In the genomic region with DNA sequence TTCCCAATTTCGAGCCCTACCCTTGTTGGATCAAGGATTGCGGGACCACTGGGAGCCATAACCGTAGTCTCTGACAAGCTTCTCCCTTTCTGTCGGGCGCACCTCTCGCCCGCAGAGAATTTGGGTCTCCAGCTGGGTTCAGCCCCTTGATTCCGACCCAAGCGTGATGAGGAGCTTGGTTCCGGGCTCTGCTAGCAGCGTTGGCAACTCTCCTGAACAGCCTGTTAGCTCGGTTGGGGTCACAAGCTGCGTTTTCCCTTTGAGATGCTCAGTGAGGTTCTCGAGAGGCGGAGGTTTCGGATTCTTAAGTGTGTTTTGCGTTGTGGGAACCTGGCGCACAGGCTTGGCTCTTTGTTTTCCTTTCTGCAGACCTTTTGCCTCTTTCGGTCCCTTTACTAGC, we compare ENCODE assay signal across 7 cellular contexts. TPM values are rescaled to one million over a fixed set of nuclear protein-coding genes. Genes with fewer than 3 reads are reported as not detected.
A peak's percentile ranks its signal among the peaks of the same experiment; 100 is the strongest.
DNase-seq lines count a peak whose midpoint lies in the region; ATAC-seq, FAIRE-seq and TF ChIP-seq lines count a peak whose summit lies in the region.

No MANE protein-coding gene starts in this region.

- H3K79me2 ChIP-seq in OCI-LY1 (ENCODE audit: insufficient read depth, low read length) = peaks cover 18% of the 10 kb centered on the region

- no peak for TF ChIP-seq POLR2A in lower leg skin (IDR thresholded peaks at IDR 0.05)
- TF ChIP-seq POLR2A in tibial nerve (IDR thresholded peaks at IDR 0.05) = no peak

- peaks cover 38% of the 10 kb centered on the region for H3K36me3 ChIP-seq in OCI-LY1 (ENCODE audit: insufficient read depth, low read length)
- peaks cover 19% of the 10 kb centered on the region for H3K36me3 ChIP-seq in bronchial epithelial cell (ENCODE audit: control insufficient read depth, insufficient read depth, low read length)
- peaks cover 0 to 33% (median 9%) of the 10 kb centered on the region in 3 donors for H3K36me3 ChIP-seq in tibial nerve

- H3K9ac ChIP-seq in OCI-LY1 (ENCODE audit: low read length) = peak overlapping the region; percentile 79

- WGBS in lower leg skin, 2 donors = 0 to 1% methylated on average over 18 to 19 of the region's 19 CpGs
- 0% methylated on average over 19 of the region's 19 CpGs for WGBS in tibial nerve, 2 donors

- no peak overlapping the region for H3K27ac ChIP-seq in OCI-LY1 (ENCODE audit: low read depth, low read length, poor library complexity, severe bottlenecking)
- H3K27ac ChIP-seq in tibial nerve = peak overlapping the region; percentile 84 to 93 (median 90)

- peak overlapping the region; percentile 98 for H3K4me2 ChIP-seq in OCI-LY1 (ENCODE audit: low read length)

- H3K9me3 ChIP-seq in OCI-LY1 (ENCODE audit: low read length) = no peaks in the 10 kb centered on the region
- no peaks in the 10 kb centered on the region for H3K9me3 ChIP-seq in tibial nerve

- no peaks in the 10 kb centered on the region for H3K27me3 ChIP-seq in OCI-LY1 (ENCODE audit: insufficient read depth, low read length)
- no peaks in the 10 kb centered on the region for H3K27me3 ChIP-seq in bronchial epithelial cell (ENCODE audit: control insufficient read depth, insufficient read depth, low read length)
- H3K27me3 ChIP-seq in tibial nerve = no peaks in the 10 kb centered on the region

- no peak for DNase-seq in bronchial epithelial cell (ENCODE audit: low read depth)
- DNase-seq in lower leg skin (ENCODE audit: low spot score in 2 of 2) = no peak
- no peak for DNase-seq in tibial nerve (ENCODE audit: low spot score in 2 of 2)
- no peak for DNase-seq in NCI-H1694 treated with DMSO at 0.1 percent for 48 hours (lab: John Stamatoyannopoulos, UW)

- no peaks in the 10 kb centered on the region for H3F3A ChIP-seq in OCI-LY1 (ENCODE audit: insufficient read depth, low read length)

- intact Hi-C loops in lower leg skin (cut with DNase I; ENCODE audit: low total_unique reads) = no loop called here

- H2AFZ ChIP-seq in OCI-LY1 (ENCODE audit: low read length) = no peak overlapping the region

- TF ChIP-seq EP300 in tibial nerve (IDR thresholded peaks at IDR 0.05) = no peak

- TF ChIP-seq CTCF in OCI-LY1 (IDR thresholded peaks at IDR 0.05; ENCODE audit: low read length) (no peak), bronchial epithelial cell (IDR thresholded peaks at IDR 0.05; ENCODE audit: insufficient read depth, low read length, severe bottlenecking) (no peak), lower leg skin (IDR thresholded peaks at IDR 0.05) (no peak), tibial nerve (IDR thresholded peaks at IDR 0.05) (no peak)

- peaks cover 30% of the 10 kb centered on the region for H3K4me1 ChIP-seq in OCI-LY1 (ENCODE audit: insufficient read depth, low read length, severe bottlenecking)
- peaks cover 0 to 24% (median 7%) of the 10 kb centered on the region in 4 donors for H3K4me1 ChIP-seq in tibial nerve

- ATAC-seq in GM19035 (IDR thresholded peaks at IDR 0.05; ENCODE audit: unreplicated experiment) (peak; percentile 15), GM21576 (IDR thresholded peaks at IDR 0.05; ENCODE audit: unreplicated experiment) (no peak)

- H4K20me1 ChIP-seq in OCI-LY1 (ENCODE audit: insufficient read depth, low read length) = no peaks in the 10 kb centered on the region

- no peak for FAIRE-seq in bronchial epithelial cell (lab: Jason Lieb, UNC)

- peak overlapping the region; percentile 91 for H3K4me3 ChIP-seq in OCI-LY1 (ENCODE audit: low read depth, low read length, poor library complexity, severe bottlenecking)
- H3K4me3 ChIP-seq in bronchial epithelial cell (ENCODE audit: low read depth, low read length) = peak overlapping the region; percentile 99
- peak overlapping the region; percentile 90 for H3K4me3 ChIP-seq in lower leg skin (ENCODE audit: low read depth, poor library complexity, severe bottlenecking)
- H3K4me3 ChIP-seq in tibial nerve = peak overlapping the region; percentile 66 to 100 (median 88)

- H3K9me2 ChIP-seq in OCI-LY1 (ENCODE audit: low read depth, low read length) = no peaks in the 10 kb centered on the region

RNA-seq across cellular contexts. Expression of gene ATXN1L, which starts 0.7 kb away (rescaled TPM):
- total RNA-seq in bronchial epithelial cell (9.2 and 12.9 TPM in 2 replicates), lower leg skin (10 to 100 TPM; 21.8 to 29.7 (median 27.2) TPM), tibial nerve (10 to 100 TPM; 24.9 to 35.1 (median 30.0) TPM)

RNA-seq across cellular contexts. Expression of gene ZNF821, which starts 37.5 kb away (rescaled TPM):
- total RNA-seq in bronchial epithelial cell = 8.2 and 9.5 TPM in 2 replicates
- 10 to 100 TPM; 13.6 to 21.0 (median 17.2) TPM for total RNA-seq in lower leg skin
- 10 to 100 TPM in 1 of 4 donors, 1 to 10 TPM in 3; 3.5 to 18.9 (median 4.3) TPM for total RNA-seq in tibial nerve

RNA-seq across cellular contexts. Expression of gene AP1G1, which starts 37.8 kb away (rescaled TPM):
- total RNA-seq in bronchial epithelial cell = 29.5 and 45.8 TPM in 2 replicates
- 10 to 100 TPM; 59.6 to 90.6 (median 75.9) TPM for total RNA-seq in lower leg skin
- 100 to 1,000 TPM in 1 of 4 donors, 10 to 100 TPM in 3; 68.4 to 100 (median 95.6) TPM for total RNA-seq in tibial nerve

RNA-seq across cellular contexts. Expression of gene IST1, which starts 48.9 kb away (rescaled TPM):
- total RNA-seq in bronchial epithelial cell = 147 and 157 TPM in 2 replicates
- total RNA-seq in lower leg skin = 100 to 1,000 TPM; 153 to 227 (median 197) TPM
- 100 to 1,000 TPM; 169 to 244 (median 204) TPM for total RNA-seq in tibial nerve
